ENCODE assay signal across 29 cellular contexts in genomic region chr5:175734501-175734900, GRCh38.
"Had no signal": no experiment of that assay in that cellular context is flagged by ENCODE, and none has a peak within 500 bp of the region (broad histone marks: within the 10 kb centered on the region; RNA-seq: fewer than 3 reads in every experiment).

No MANE protein-coding gene starts in this region.

- H3K27me3 ChIP-seq: brain microvascular endothelial cell, foreskin keratinocyte had no signal

- H3K27ac ChIP-seq: brain microvascular endothelial cell, esophagus muscularis mucosa, foreskin keratinocyte, gastrocnemius medialis, heart right ventricle, WERI-Rb-1 had no signal

- H3K4me1 ChIP-seq: foreskin keratinocyte, gastrocnemius medialis had no signal

- H3K9me3 ChIP-seq: gastrocnemius medialis had no signal

- DNase-seq: activated B cell treated with CpG ODN at 0.5 μM for 24 hours; activated CD4-positive, alpha-beta T cell treated with anti-CD3 and anti-CD28 coated beads for 48 hours; activated CD4-positive, alpha-beta T cell treated with anti-CD3 and anti-CD28 coated beads, Interleukin-2, amount 50 U/mL, for 1 hour; activated CD4-positive, alpha-beta T cell treated with anti-CD3 and anti-CD28 coated beads, Interleukin-2, amount 50 U/mL, for 48 hours; activated CD8-positive, alpha-beta memory T cell treated with anti-CD3 and anti-CD28 coated beads for 24 hours; activated CD8-positive, alpha-beta T cell treated with anti-CD3 and anti-CD28 coated beads for 36 hours; activated effector memory CD4-positive, alpha-beta T cell treated with Interleukin-2 at 50 U/mL for 16 hours; activated gamma-delta T cell treated with Interleukin-2 at 50 U/mL for 16 hours; activated naive CD4-positive, alpha-beta T cell treated with anti-CD3 and anti-CD28 coated beads, Interleukin-2, amount 50 U/mL, for 16 hours; activated naive CD4-positive, alpha-beta T cell treated with Interleukin-2 at 50 U/mL for 16 hours; activated T-cell treated with anti-CD3 and anti-CD28 coated beads, Interleukin-2, amount 50 U/mL, for 4 hours; amniotic stem cell; anterior cingulate cortex; brain microvascular endothelial cell; caudate nucleus; cortex of kidney; dermis blood vessel endothelial cell; effector CD4-positive, alpha-beta T cell; effector memory CD8-positive, alpha-beta T cell; erythroblast; foreskin keratinocyte; gastrocnemius medialis; heart right ventricle; T-helper 17 cell; T1000; WERI-Rb-1 had no signal

- H3K36me3 ChIP-seq: brain microvascular endothelial cell, esophagus muscularis mucosa, gastrocnemius medialis, heart right ventricle, WERI-Rb-1 had no signal

- ATAC-seq: activated CD4-positive, CD25-positive, alpha-beta regulatory T cell treated with anti-CD3 and anti-CD28 coated beads, Interleukin-2, amount 50 U/mL, for 24 hours; activated CD8-positive, alpha-beta T cell treated with anti-CD3 and anti-CD28 coated beads for 36 hours; activated T-cell treated with anti-CD3 and anti-CD28 coated beads, Interleukin-2, amount 50 U/mL, for 4 hours; activated T-helper 17 cell treated with anti-CD3 and anti-CD28 coated beads, Interleukin-2, amount 50 U/mL, for 72 hours; effector memory CD8-positive, alpha-beta T cell; foreskin keratinocyte; gastrocnemius medialis; heart right ventricle; T-helper 17 cell had no signal

- H3K4me3 ChIP-seq: esophagus muscularis mucosa, gastrocnemius medialis, heart right ventricle had no signal
